ENCODE assay signal across 1 cellular context in the genomic region with DNA sequence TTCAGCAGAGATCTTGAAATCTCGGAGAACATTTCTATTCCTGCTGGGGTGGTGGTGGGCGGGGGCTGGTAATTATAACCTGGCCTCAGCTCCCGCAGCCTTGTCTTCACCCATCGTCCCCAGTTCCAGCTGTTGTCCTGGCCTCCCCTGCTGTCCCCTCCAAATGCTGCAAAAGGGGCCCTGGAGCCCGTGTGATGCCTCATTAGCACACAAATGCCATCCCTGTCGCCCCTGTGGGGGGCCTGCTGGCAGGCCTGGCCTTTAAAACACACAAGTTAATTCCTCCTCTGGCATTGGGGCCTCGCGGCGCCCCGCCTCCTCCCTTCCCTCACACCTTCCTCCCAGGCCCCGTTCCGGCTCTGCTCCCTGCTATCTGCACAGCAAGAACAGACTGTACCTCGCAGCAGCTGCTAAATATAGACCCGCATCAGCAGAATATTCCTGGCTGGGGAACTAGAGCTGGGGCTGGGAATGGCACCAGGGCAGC.
TF ChIP-seq lines count a peak whose summit lies in the region.

No MANE protein-coding gene starts in this region.

TF ChIP-seq in H1, 55 proteins besides CTCF, POLR2A, EP300 and RAD21 (continued from another document):
- 0 out of 4 replicates have a peak, but pooled peaks of 1 of the 2 experiments have one; percentile 23 for TF ChIP-seq SIN3A (conservative IDR thresholded peaks at IDR 0.05 in 1 of 2, IDR thresholded peaks at IDR 0.05 in 1 of 2; ENCODE audit: low read depth in 1 of 2, low read length in 2 of 2)
- TF ChIP-seq SP4 (IDR thresholded peaks at IDR 0.05; ENCODE audit: low read length): no peak
- TF ChIP-seq GABPA (IDR thresholded peaks at IDR 0.05; ENCODE audit: borderline replicate concordance, insufficient read depth, low read length): no peak
